ENCODE assay signal across 8 cellular contexts in genomic region chr17:45148183-45149036, GRCh38. TPM values are rescaled to one million over a fixed set of nuclear protein-coding genes. Genes with fewer than 3 reads are reported as not detected.
DNase-seq lines count a peak whose midpoint lies in the region; TF ChIP-seq lines count a peak whose summit lies in the region.

Gene HEXIM1, plus strand, starts transcription at chr17:45148475. Its CDS starts 716 bp downstream, at chr17:45149191.

- peak within 1 kb of the TSS; percentile 83 to 99 (median 95) for H3K9ac ChIP-seq in subcutaneous abdominal adipose tissue (ENCODE audit: low read length in 5 of 5)

- H3K36me3 Mint-ChIP-seq in activated naive CD4-positive, alpha-beta T cell treated with anti-CD3 and anti-CD28 coated beads for 36 hours (ENCODE audit: low read depth) = peaks cover 17% of the 10 kb centered on the region

- H3K4me1 Mint-ChIP-seq in activated naive CD4-positive, alpha-beta T cell treated with anti-CD3 and anti-CD28 coated beads for 36 hours (ENCODE audit: low read depth) = peaks cover 42% of the 10 kb centered on the region

- H3K27me3 Mint-ChIP-seq in activated naive CD4-positive, alpha-beta T cell treated with anti-CD3 and anti-CD28 coated beads for 36 hours (ENCODE audit: low read depth) = no peaks in the 10 kb centered on the region

- H3K4me1 ChIP-seq in neuron (ENCODE audit: insufficient read depth, low read length) = peaks cover 30% of the 10 kb centered on the region
- peaks cover 21 to 81% (median 69%) of the 10 kb centered on the region in 5 donors for H3K4me1 ChIP-seq in subcutaneous abdominal adipose tissue (ENCODE audit: control insufficient read depth in 5 of 5, insufficient read depth in 5 of 5, low read length in 5 of 5)

- H3K36me3 ChIP-seq in neuron (ENCODE audit: insufficient read depth, low read length) (no peaks in the 10 kb centered on the region), subcutaneous abdominal adipose tissue (ENCODE audit: control insufficient read depth in 5 of 5, insufficient read depth in 5 of 5, low read length in 5 of 5) (no peaks in the 10 kb centered on the region)

- CTCF ChIA-PET in activated naive CD4-positive, alpha-beta T cell treated with anti-CD3 and anti-CD28 coated beads for 36 hours (lab: Charles Lee) = interaction anchor here (0.7 to 16.6 kb wide), 16 partner anchors 12 to 237 kb away, joined by 3 to 252 read pairs (median 5); partner anchors contain the start of genes ACBD4, DCAKD, HEXIM2 and PLCD3

- H3K27ac ChIP-seq in subcutaneous abdominal adipose tissue (ENCODE audit: low read depth, low read length) = peak within 1 kb of the TSS; percentile 100

- H3K9me3 ChIP-seq in neuron (ENCODE audit: low read length) = no peaks in the 10 kb centered on the region
- H3K9me3 ChIP-seq in subcutaneous abdominal adipose tissue (ENCODE audit: control insufficient read depth in 5 of 5, low read length in 5 of 5) = no peaks in the 10 kb centered on the region

- peak within 1 kb of the TSS; percentile 59 for H2AFZ ChIP-seq in neuron (ENCODE audit: low read depth, low read length)

- DNase-seq in GF-D8 (lab: John Stamatoyannopoulos, UW) (peak; percentile 97), HFF-Myc (ENCODE audit: extremely low read depth, low read depth) (peak; percentile 97), NAMALWA (ENCODE audit: low spot score) (peak; percentile 99), SK-N-DZ (ENCODE audit: low spot score) (peak; percentile 100), foreskin melanocyte (peak; percentile 100)
- DNase-seq in activated naive CD4-positive, alpha-beta T cell treated with anti-CD3 and anti-CD28 coated beads for 36 hours = peak; percentile 99

- H3K4me3 ChIP-seq in HFF-Myc (replicated peaks; ENCODE audit: low read depth, low read length) = peak within 1 kb of the TSS; percentile 89
- peak within 1 kb of the TSS; percentile 79 for H3K4me3 ChIP-seq in neuron (ENCODE audit: low read length)
- H3K4me3 ChIP-seq in subcutaneous abdominal adipose tissue (ENCODE audit: low read depth in 1 of 5, low read length in 5 of 5) = peak within 1 kb of the TSS; percentile 82 to 96 (median 93)

- intact Hi-C loops in activated naive CD4-positive, alpha-beta T cell treated with anti-CD3 and anti-CD28 coated beads for 36 hours (cut with micrococcal nuclease) = loop anchor here (1.0 kb wide), 7 partner anchors 13 to 164 kb away; partner anchors contain the start of genes ACBD4, HEXIM2 and NMT1

- no peak for TF ChIP-seq CTCF in HFF-Myc (IDR thresholded peaks at IDR 0.05; ENCODE audit: low read depth, low read length, missing control alignments)

- H3K27ac Mint-ChIP-seq in activated naive CD4-positive, alpha-beta T cell treated with anti-CD3 and anti-CD28 coated beads for 36 hours = peak within 1 kb of the TSS; percentile 100

- H3K27me3 ChIP-seq in neuron (ENCODE audit: insufficient read depth, low read length) (no peaks in the 10 kb centered on the region), subcutaneous abdominal adipose tissue (ENCODE audit: control insufficient read depth in 5 of 5, insufficient read depth in 4 of 5, low read length in 5 of 5) (peaks cover 0 to 3% (median 0%) of the 10 kb centered on the region in 5 donors)

- no peaks in the 10 kb centered on the region for H3K9me3 Mint-ChIP-seq in activated naive CD4-positive, alpha-beta T cell treated with anti-CD3 and anti-CD28 coated beads for 36 hours

- peak within 1 kb of the TSS; percentile 97 for H3K4me3 Mint-ChIP-seq in activated naive CD4-positive, alpha-beta T cell treated with anti-CD3 and anti-CD28 coated beads for 36 hours

RNA-seq across cellular contexts. Expression of gene HEXIM1, which starts in this region (rescaled TPM):
- 1.4 TPM in 2 replicates for polyA plus RNA-seq in SK-N-DZ (2014; cell fraction: cytosol; rRNA removed)
- 0.97 and 2.7 TPM in 2 replicates for polyA plus RNA-seq in SK-N-DZ (2014; cell fraction: nucleus; rRNA removed)
- 10 to 100 TPM; 24.3 to 24.7 TPM for total RNA-seq in activated naive CD4-positive, alpha-beta T cell treated with anti-CD3 and anti-CD28 coated beads for 36 hours

Comparison
In these comparisons a context has a peak if more than half of its experiments do, and no peak if none do; other contexts are left out.
1. Peak in every context shown above with its lines: DNase-seq, H3K4me3 ChIP-seq and H3K27ac ChIP-seq.